ENCODE assay signal across 2 cellular contexts in the genomic region with DNA sequence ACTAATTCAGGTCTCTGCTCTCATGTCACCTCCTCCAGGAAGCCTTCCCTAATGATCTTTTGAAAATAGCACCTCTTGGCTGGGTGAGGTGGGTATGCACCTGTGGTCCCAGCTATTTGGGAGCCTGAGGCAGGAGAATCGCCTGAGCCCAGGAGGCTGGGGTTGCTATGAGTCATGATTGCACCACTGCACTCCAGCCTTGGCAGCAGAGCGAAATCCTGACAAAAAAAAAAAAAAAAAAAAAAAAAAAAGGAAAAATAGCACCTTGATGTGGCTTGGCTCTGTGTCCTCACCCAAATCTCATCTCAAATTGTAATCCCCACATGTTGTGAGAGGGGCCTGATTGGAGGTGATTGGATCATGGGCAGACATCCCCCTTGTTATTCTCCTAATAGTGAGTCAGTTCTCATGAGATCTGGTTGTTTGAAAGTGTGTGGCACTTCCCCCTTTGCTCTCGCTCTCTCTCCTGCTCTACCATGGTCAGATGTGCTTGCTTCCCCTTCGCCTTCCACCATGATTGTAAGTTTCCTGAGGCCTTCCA.
TF ChIP-seq lines count a peak whose summit lies in the region.

No MANE protein-coding gene starts in this region.

TF ChIP-seq in A549, 52 proteins besides CTCF, POLR2A, EP300 and RAD21 (continued from another document):
- TF ChIP-seq, protein P1, sequence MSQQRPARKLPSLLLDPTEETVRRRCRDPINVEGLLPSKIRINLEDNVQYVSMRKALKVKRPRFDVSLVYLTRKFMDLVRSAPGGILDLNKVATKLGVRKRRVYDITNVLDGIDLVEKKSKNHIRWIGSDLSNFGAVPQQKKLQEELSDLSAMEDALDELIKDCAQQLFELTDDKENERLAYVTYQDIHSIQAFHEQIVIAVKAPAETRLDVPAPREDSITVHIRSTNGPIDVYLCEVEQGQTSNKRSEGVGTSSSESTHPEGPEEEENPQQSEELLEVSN (IDR thresholded peaks at IDR 0.05; ENCODE audit: borderline replicate concordance, low read depth): no peak
- TF ChIP-seq ZFP36 (IDR thresholded peaks at IDR 0.05; ENCODE audit: borderline replicate concordance, partially characterized antibody) (peak; percentile 77), ESRRA (IDR thresholded peaks at IDR 0.05; ENCODE audit: borderline replicate concordance, low read length) (no peak), TP53 (CRISPR knock-in tag; IDR thresholded peaks at IDR 0.05) (no peak), MYC (IDR thresholded peaks at IDR 0.05; ENCODE audit: borderline replicate concordance, low read length) (no peak)

TF ChIP-seq in HEK293, 187 proteins besides CTCF, POLR2A, EP300 and RAD21:
- TF ChIP-seq, protein P2, sequence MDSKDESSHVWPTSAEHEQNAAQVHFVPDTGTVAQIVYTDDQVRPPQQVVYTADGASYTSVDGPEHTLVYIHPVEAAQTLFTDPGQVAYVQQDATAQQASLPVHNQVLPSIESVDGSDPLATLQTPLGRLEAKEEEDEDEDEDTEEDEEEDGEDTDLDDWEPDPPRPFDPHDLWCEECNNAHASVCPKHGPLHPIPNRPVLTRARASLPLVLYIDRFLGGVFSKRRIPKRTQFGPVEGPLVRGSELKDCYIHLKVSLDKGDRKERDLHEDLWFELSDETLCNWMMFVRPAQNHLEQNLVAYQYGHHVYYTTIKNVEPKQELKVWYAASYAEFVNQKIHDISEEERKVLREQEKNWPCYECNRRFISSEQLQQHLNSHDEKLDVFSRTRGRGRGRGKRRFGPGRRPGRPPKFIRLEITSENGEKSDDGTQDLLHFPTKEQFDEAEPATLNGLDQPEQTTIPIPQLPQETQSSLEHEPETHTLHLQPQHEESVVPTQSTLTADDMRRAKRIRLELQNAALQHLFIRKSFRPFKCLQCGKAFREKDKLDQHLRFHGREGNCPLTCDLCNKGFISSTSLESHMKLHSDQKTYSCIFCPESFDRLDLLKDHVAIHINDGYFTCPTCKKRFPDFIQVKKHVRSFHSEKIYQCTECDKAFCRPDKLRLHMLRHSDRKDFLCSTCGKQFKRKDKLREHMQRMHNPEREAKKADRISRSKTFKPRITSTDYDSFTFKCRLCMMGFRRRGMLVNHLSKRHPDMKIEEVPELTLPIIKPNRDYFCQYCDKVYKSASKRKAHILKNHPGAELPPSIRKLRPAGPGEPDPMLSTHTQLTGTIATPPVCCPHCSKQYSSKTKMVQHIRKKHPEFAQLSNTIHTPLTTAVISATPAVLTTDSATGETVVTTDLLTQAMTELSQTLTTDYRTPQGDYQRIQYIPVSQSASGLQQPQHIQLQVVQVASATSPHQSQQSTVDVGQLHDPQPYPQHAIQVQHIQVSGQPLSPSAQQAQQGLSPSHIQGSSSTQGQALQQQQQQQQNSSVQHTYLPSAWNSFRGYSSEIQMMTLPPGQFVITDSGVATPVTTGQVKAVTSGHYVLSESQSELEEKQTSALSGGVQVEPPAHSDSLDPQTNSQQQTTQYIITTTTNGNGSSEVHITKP (tag by site-specific recombination; IDR thresholded peaks at IDR 0.05): 0 out of 2 replicates have a peak, but pooled peaks have one; percentile 29
- TF ChIP-seq PRDM1 (tag by site-specific recombination; IDR thresholded peaks at IDR 0.05): peak; percentile 70
- 0 out of 2 replicates have a peak, but pooled peaks have one; percentile 41 for TF ChIP-seq ZNF600 (tag by site-specific recombination; IDR thresholded peaks at IDR 0.05)
- no peak for TF ChIP-seq ZNF292 (tag by site-specific recombination; IDR thresholded peaks at IDR 0.05; ENCODE audit: borderline replicate concordance, low read depth)
- peak; percentile 43; the same call in 1 of the 2 replicates for TF ChIP-seq ZNF335 (tag by site-specific recombination; conservative IDR thresholded peaks at IDR 0.05)
- TF ChIP-seq, protein P3, sequence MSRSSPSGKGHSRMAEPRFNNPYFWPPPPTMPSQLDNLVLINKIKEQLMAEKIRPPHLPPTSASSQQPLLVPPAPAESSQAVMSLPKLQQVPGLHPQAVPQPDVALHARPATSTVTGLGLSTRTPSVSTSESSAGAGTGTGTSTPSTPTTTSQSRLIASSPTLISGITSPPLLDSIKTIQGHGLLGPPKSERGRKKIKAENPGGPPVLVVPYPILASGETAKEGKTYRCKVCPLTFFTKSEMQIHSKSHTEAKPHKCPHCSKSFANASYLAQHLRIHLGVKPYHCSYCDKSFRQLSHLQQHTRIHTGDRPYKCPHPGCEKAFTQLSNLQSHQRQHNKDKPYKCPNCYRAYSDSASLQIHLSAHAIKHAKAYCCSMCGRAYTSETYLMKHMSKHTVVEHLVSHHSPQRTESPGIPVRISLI (tag by site-specific recombination; IDR thresholded peaks at IDR 0.05): peak; percentile 96
- no peak for TF ChIP-seq ZNF658 (tag by site-specific recombination; IDR thresholded peaks at IDR 0.05)
- TF ChIP-seq ZBTB17 (tag by site-specific recombination; IDR thresholded peaks at IDR 0.05): peak; percentile 56
- TF ChIP-seq, protein P4, sequence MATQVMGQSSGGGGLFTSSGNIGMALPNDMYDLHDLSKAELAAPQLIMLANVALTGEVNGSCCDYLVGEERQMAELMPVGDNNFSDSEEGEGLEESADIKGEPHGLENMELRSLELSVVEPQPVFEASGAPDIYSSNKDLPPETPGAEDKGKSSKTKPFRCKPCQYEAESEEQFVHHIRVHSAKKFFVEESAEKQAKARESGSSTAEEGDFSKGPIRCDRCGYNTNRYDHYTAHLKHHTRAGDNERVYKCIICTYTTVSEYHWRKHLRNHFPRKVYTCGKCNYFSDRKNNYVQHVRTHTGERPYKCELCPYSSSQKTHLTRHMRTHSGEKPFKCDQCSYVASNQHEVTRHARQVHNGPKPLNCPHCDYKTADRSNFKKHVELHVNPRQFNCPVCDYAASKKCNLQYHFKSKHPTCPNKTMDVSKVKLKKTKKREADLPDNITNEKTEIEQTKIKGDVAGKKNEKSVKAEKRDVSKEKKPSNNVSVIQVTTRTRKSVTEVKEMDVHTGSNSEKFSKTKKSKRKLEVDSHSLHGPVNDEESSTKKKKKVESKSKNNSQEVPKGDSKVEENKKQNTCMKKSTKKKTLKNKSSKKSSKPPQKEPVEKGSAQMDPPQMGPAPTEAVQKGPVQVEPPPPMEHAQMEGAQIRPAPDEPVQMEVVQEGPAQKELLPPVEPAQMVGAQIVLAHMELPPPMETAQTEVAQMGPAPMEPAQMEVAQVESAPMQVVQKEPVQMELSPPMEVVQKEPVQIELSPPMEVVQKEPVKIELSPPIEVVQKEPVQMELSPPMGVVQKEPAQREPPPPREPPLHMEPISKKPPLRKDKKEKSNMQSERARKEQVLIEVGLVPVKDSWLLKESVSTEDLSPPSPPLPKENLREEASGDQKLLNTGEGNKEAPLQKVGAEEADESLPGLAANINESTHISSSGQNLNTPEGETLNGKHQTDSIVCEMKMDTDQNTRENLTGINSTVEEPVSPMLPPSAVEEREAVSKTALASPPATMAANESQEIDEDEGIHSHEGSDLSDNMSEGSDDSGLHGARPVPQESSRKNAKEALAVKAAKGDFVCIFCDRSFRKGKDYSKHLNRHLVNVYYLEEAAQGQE (tag by site-specific recombination; IDR thresholded peaks at IDR 0.05): no peak
- no peak for TF ChIP-seq EGR2 (tag by site-specific recombination; IDR thresholded peaks at IDR 0.05; ENCODE audit: low read depth)
- TF ChIP-seq KLF9 (tag by site-specific recombination; IDR thresholded peaks at IDR 0.05; ENCODE audit: low read depth): no peak
- TF ChIP-seq SALL2 (tag by site-specific recombination; IDR thresholded peaks at IDR 0.05; ENCODE audit: borderline replicate concordance): no peak
- no peak for TF ChIP-seq TRIM28 (IDR thresholded peaks at IDR 0.05; ENCODE audit: borderline replicate concordance, low read length)
- peak; percentile 34; the same call in 1 of the 2 replicates for TF ChIP-seq ZNF558 (tag by site-specific recombination; IDR thresholded peaks at IDR 0.05)
